7 cellular contexts compared by ENCODE assay signal in the genomic region with DNA sequence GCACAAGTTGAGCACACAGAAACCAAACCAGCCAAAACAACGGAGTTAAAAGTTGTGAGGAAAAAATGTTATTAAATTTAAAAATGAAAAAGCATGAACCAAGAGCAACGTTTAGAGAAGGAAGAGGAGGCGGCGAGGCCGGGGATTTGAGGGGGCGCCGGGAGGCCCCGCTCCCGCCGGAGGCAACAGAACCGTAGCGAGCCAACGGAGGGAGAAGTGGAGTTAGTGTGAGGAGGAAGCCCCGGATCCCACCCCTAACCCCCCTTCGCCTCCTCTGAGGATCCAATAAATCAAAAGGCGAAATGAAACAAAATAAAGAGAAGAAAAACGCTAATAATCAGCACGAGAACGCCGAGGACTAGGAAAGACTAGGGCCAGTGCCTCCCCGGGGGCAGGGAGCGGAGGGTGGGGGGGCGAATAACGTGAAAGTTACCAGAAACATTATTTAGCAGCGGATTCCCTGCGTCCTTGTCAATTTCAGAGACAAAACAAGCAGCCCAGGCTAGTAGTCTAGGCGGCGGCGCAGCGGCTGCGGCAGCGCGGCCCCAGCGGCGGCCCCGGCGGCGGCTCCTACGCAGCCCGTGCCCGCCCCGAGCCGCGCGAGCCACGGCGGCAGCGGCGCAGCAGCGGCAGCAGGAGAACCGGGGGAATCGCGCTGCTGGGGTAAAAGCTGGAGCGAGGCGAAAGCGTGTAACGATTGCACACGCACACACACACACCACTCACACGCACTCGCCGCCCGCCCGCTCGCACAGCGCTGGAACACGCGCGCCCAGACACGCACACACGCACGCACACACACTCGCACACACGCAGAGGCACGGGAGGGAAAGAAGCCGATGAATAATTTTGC. TPM values are rescaled to one million over a fixed set of nuclear protein-coding genes. Genes with fewer than 3 reads are reported as not detected.
DNase-seq lines count a peak whose midpoint lies in the region; ATAC-seq lines count a peak whose summit lies in the region.

No MANE protein-coding gene starts in this region.

- peak overlapping the region; percentile 92 for H3K27ac ChIP-seq in GM23248
- peak overlapping the region; percentile 92 for H3K27ac ChIP-seq in substantia nigra (ENCODE audit: low read depth, low read length, poor library complexity, severe bottlenecking)

- no peaks in the 10 kb centered on the region for H3K9me2 ChIP-seq in GM23248 (ENCODE audit: insufficient read depth)

- peak overlapping the region; percentile 94 for H3K9ac ChIP-seq in GM23248
- H3K9ac ChIP-seq in NT2/D1 (ENCODE audit: insufficient read length, low read depth), result peak overlapping the region; percentile 76

- H2AFZ ChIP-seq in GM23248, result peak overlapping the region; percentile 80

- in situ Hi-C loops in GM23248 (cut with MboI), result no loop called here

- intact Hi-C loops in sciatic nerve (cut with DNase I), result no loop called here

- WGBS in GM23248 (ENCODE audit: low coverage in 1 of 2, low lambda C conversion rate in 2 of 2, missing lambda C conversion rate in 2 of 2), 2 experiments, result 1% methylated on average over 57 to 65 of the region's 75 CpGs

- H3K4me1 ChIP-seq in GM23248 (ENCODE audit: insufficient read depth) (peaks cover 22% of the 10 kb centered on the region), NT2/D1 (ENCODE audit: insufficient read depth, insufficient read length) (no peaks in the 10 kb centered on the region)

- H3K27me3 ChIP-seq in GM23248 (replicated peaks; ENCODE audit: insufficient read depth) (no peaks in the 10 kb centered on the region), NT2/D1 (ENCODE audit: insufficient read depth, insufficient read length) (peaks cover 58% of the 10 kb centered on the region)

- H3K79me2 ChIP-seq in GM23248 (ENCODE audit: insufficient read depth), result peaks cover 76% of the 10 kb centered on the region

- H3K9me3 ChIP-seq in GM23248 (ENCODE audit: low read depth) (no peaks in the 10 kb centered on the region), NT2/D1 (ENCODE audit: insufficient read depth, low read length) (no peaks in the 10 kb centered on the region)

- peaks cover 2% of the 10 kb centered on the region; the same call in 1 of the 2 replicates for H3K36me3 ChIP-seq in GM23248 (ENCODE audit: low read depth)
- H3K36me3 ChIP-seq in NT2/D1 (ENCODE audit: insufficient read depth, insufficient read length, low read length), result no peaks in the 10 kb centered on the region

- peaks cover 20% of the 10 kb centered on the region for H3F3A ChIP-seq in GM23248 (ENCODE audit: insufficient read depth)

- ATAC-seq in left lobe of liver (peak; percentile 35), sciatic nerve (no peak)

- peak; percentile 71 for DNase-seq in GM03348 (ENCODE audit: low spot score)
- peak; percentile 81 for DNase-seq in GM23248
- no peak for DNase-seq in NT2/D1 (ENCODE audit: low read depth, low spot score)
- peak; percentile 50 for DNase-seq in cerebellum (ENCODE audit: low spot score)
- DNase-seq in left lobe of liver (ENCODE audit: low spot score), result peak; percentile 54
- peak in 19 of 49 donors; percentile 16 to 63 (median 45) for DNase-seq in substantia nigra (lab: John Stamatoyannopoulos, UW)
- DNase-seq in sciatic nerve (ENCODE audit: low spot score), result no peak

- H3K4me2 ChIP-seq in GM23248 (ENCODE audit: unreplicated experiment), result peak overlapping the region; percentile 99

- H4K20me1 ChIP-seq in GM23248 (ENCODE audit: insufficient read depth), result no peaks in the 10 kb centered on the region

- peak overlapping the region; percentile 95 for H3K4me3 ChIP-seq in GM23248
- H3K4me3 ChIP-seq in NT2/D1 (ENCODE audit: insufficient read length, low read depth), result peak overlapping the region; percentile 34

RNA-seq across cellular contexts. Expression of a gene that starts 1.7 kb away (rescaled TPM):
- total RNA-seq in GM23248 (2014; rRNA removed; shearing (Covaris generic)), result 23.7 and 29.3 TPM in 2 replicates
- 24.1 and 26.2 TPM in 2 replicates for polyA plus RNA-seq in GM23248 (2016; fragmentation: Nextera tagmentation; extraction: Ambion mirVana)
- total RNA-seq in cerebellum, result 40.8 TPM
- total RNA-seq in left lobe of liver, result 9.1 TPM
- total RNA-seq in sciatic nerve, result 22.0 TPM

Comparison
In these comparisons a context has a peak if more than half of its experiments do, and no peak if none do; other contexts are left out.
1. DNase-seq: peak in GM03348 (single experiment), GM23248 (single experiment), cerebellum (single experiment) and left lobe of liver (single experiment); none in NT2/D1 (single experiment) and sciatic nerve (single experiment).